ENCODE assay signal across 8 cellular contexts in the genomic region with DNA sequence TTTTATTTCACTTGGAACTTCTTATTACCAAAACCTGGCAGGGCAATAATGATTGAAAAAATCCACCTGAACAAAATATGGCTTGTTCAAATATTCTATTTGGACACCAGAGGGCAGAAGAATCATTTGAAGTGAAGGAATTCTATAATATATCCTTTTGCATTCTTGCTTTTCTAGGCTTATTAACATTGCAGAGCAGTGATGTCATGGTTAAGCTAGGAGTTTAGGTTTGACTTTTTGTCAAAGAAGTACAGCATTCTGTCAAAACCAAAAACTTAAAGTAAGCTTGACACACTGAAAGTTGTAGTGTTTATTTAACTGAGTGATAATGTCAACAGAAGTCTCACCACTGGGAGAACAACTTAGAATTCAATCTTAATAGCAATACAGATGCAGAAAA.
DNase-seq lines count a peak whose midpoint lies in the region; ATAC-seq and TF ChIP-seq lines count a peak whose summit lies in the region.

No MANE protein-coding gene starts in this region.

- peak; percentile 29; the same call in 1 of the 2 replicates for TF ChIP-seq CTCF in WI38 (IDR thresholded peaks at IDR 0.05; ENCODE audit: low read depth, low read length)

- DNase-seq in AG08396 (ENCODE audit: low spot score) (peak; percentile 32), Kasumi-1 (lab: John Stamatoyannopoulos, UW) (peak; percentile 39 to 63), kidney tubule cell (ENCODE audit: low spot score) (peak; percentile 49), globus pallidus (ENCODE audit: low spot score) (no peak)
- DNase-seq in activated naive CD4-positive, alpha-beta T cell treated with anti-CD3 and anti-CD28 coated beads, Interleukin-2, amount 50 U/mL, for 16 hours: no peak

- ATAC-seq in GM18520 (IDR thresholded peaks at IDR 0.05; ENCODE audit: unreplicated experiment): peak; percentile 39
- no peak for ATAC-seq in activated CD4-positive, CD25-positive, alpha-beta regulatory T cell treated with anti-CD3 and anti-CD28 coated beads, Interleukin-2, amount 50 U/mL, for 24 hours

- no peak overlapping the region for H3K4me3 ChIP-seq in WI38 (ENCODE audit: low read depth, low read length)

Comparison
In these comparisons a context has a peak if more than half of its experiments do, and no peak if none do; other contexts are left out.
1. DNase-seq: peak in AG08396 (single experiment), Kasumi-1 (2 of 2) and kidney tubule cell (single experiment); none in globus pallidus (single experiment) and activated naive CD4-positive, alpha-beta T cell treated with anti-CD3 and anti-CD28 coated beads, Interleukin-2, amount 50 U/mL, for 16 hours (single experiment).